In genomic region chr3:19887122-19887521, GRCh38 we compare ENCODE assay signal across 2 cellular contexts. TPM values are rescaled to one million over a fixed set of nuclear protein-coding genes. Genes with fewer than 3 reads are reported as not detected.
"Had no signal": no experiment of that assay in that cellular context is flagged by ENCODE, and none has a peak within 500 bp of the region (broad histone marks: within the 10 kb centered on the region; RNA-seq: fewer than 3 reads in every experiment).

No MANE protein-coding gene starts in this region.

RNA-seq across cellular contexts. Expression of gene EFHB, which starts 46.9 kb away (rescaled TPM):
- total RNA-seq: occipital lobe, skeletal muscle tissue had no signal
